ENCODE assay signal across 10 cellular contexts in genomic region chr1:231512147-231512698, GRCh38. TPM values are rescaled to one million over a fixed set of nuclear protein-coding genes. Genes with fewer than 3 reads are reported as not detected.
DNase-seq lines count a peak whose midpoint lies in the region; ATAC-seq and TF ChIP-seq lines count a peak whose summit lies in the region.
"Had no signal": no experiment of that assay in that cellular context is flagged by ENCODE, and none has a peak within 500 bp of the region (broad histone marks: within the 10 kb centered on the region; RNA-seq: fewer than 3 reads in every experiment).

No MANE protein-coding gene starts in this region.

- no peak overlapping the region for H3K9ac ChIP-seq in trophoblast cell (ENCODE audit: low read length)

- no peak overlapping the region for H3K18ac ChIP-seq in trophoblast cell (ENCODE audit: low read length)

- H3K4me3 ChIP-seq in trophoblast cell (ENCODE audit: low read depth, low read length) (no peak overlapping the region), heart left ventricle (no peak overlapping the region)
- H3K4me3 ChIP-seq: coronary artery, psoas muscle had no signal

- H3K27me3 Mint-ChIP-seq in activated T-helper 17 cell treated with anti-CD3 and anti-CD28 coated beads, Interleukin-2, amount 50 U/mL, for 72 hours: peaks cover 14% of the 10 kb centered on the region

- no peaks in the 10 kb centered on the region for H3K79me2 ChIP-seq in trophoblast cell (ENCODE audit: control insufficient read depth, insufficient read depth, low read length, poor library complexity)

- H3K9me3 ChIP-seq in trophoblast cell (ENCODE audit: insufficient read depth, low read depth, low read length): no peaks in the 10 kb centered on the region
- H3K9me3 ChIP-seq in heart left ventricle: no peaks in the 10 kb centered on the region
- H3K9me3 ChIP-seq: psoas muscle had no signal

- H4K12ac ChIP-seq in trophoblast cell (ENCODE audit: low read depth, low read length): no peak overlapping the region

- H3K4me1 Mint-ChIP-seq in activated T-helper 17 cell treated with anti-CD3 and anti-CD28 coated beads, Interleukin-2, amount 50 U/mL, for 72 hours: no peaks in the 10 kb centered on the region

- H3K36me3 Mint-ChIP-seq in activated T-helper 17 cell treated with anti-CD3 and anti-CD28 coated beads, Interleukin-2, amount 50 U/mL, for 72 hours (ENCODE audit: low read depth): no peaks in the 10 kb centered on the region

- H3K9me3 Mint-ChIP-seq in activated T-helper 17 cell treated with anti-CD3 and anti-CD28 coated beads, Interleukin-2, amount 50 U/mL, for 72 hours: no peaks in the 10 kb centered on the region

- no peak overlapping the region for H3K4ac ChIP-seq in trophoblast cell (ENCODE audit: low read depth, low read length)

- no peak overlapping the region for H2AFZ ChIP-seq in trophoblast cell (ENCODE audit: insufficient read depth, low read length, poor library complexity)

- no peak overlapping the region for H4K91ac ChIP-seq in trophoblast cell (ENCODE audit: low read depth, low read length)

- peaks cover 17% of the 10 kb centered on the region for H3K79me1 ChIP-seq in trophoblast cell (ENCODE audit: low read length)

- no peak overlapping the region for H3K14ac ChIP-seq in trophoblast cell (ENCODE audit: low read length)

- DNase-seq in GM13977 (ENCODE audit: low spot score) (peak; percentile 48), trophoblast cell (peak in 1 of 2 donors; percentile 43), heart left ventricle (no peak), midbrain (lab: John Stamatoyannopoulos, UW) (no peak)
- DNase-seq: psoas muscle; stimulated activated CD8-positive, alpha-beta memory T cell treated with anti-CD3 and anti-CD28 coated beads, Interleukin-4, amount 100 ng/mL, for 48 hours had no signal

- H3K27ac Mint-ChIP-seq in activated T-helper 17 cell treated with anti-CD3 and anti-CD28 coated beads, Interleukin-2, amount 50 U/mL, for 72 hours: no peak overlapping the region

- in situ Hi-C loops in GM13977 (cut with MboI; ENCODE audit: low pct_unique_long_range_greater_than_20kb, low sequenced_read_pairs, unreplicated experiment): no loop called here

- ATAC-seq in HG03060 (IDR thresholded peaks at IDR 0.05; ENCODE audit: low read depth, unreplicated experiment) (peak; percentile 39), heart left ventricle (no peak), HG03439 (IDR thresholded peaks at IDR 0.05; ENCODE audit: unreplicated experiment) (no peak)
- ATAC-seq in activated T-helper 17 cell treated with anti-CD3 and anti-CD28 coated beads, Interleukin-2, amount 50 U/mL, for 72 hours (replicated peaks): peak; percentile 72
- ATAC-seq: psoas muscle had no signal

- intact Hi-C loops in heart left ventricle (cut with DNase I): no loop called here

- H3K23ac ChIP-seq in trophoblast cell (ENCODE audit: low read length): no peak overlapping the region

- WGBS in trophoblast cell (ENCODE audit: extremely low coverage, insufficient coverage, insufficient read length): no CpG with 5 or more reads among the region's 2 CpGs
- WGBS in heart left ventricle, 4 donors: 67 to 84% (median 75%) methylated on average over 2 of the region's 2 CpGs

- H3K4me1 ChIP-seq in trophoblast cell (ENCODE audit: control insufficient read depth in 1 of 2, insufficient read depth in 2 of 2, low read length in 2 of 2) (peaks cover 12 to 19% of the 10 kb centered on the region in 2 experiments), heart left ventricle (peaks cover 0 to 24% (median 0%) of the 10 kb centered on the region in 12 donors)

- H3K36me3 ChIP-seq in trophoblast cell (ENCODE audit: control insufficient read depth in 1 of 2, insufficient read depth in 2 of 2, low read length in 2 of 2): no peaks in the 10 kb centered on the region
- no peaks in the 10 kb centered on the region for H3K36me3 ChIP-seq in heart left ventricle

- TF ChIP-seq POLR2A in heart left ventricle (IDR thresholded peaks at IDR 0.05): no peak

- H2BK120ac ChIP-seq in trophoblast cell (ENCODE audit: insufficient read depth, low read length, poor library complexity): no peak overlapping the region

- H3K27ac ChIP-seq in trophoblast cell (ENCODE audit: low read depth, low read length) (peak overlapping the region; percentile 74), heart left ventricle (no peak overlapping the region)
- H3K27ac ChIP-seq: coronary artery, psoas muscle had no signal

- no peak overlapping the region for H2BK5ac ChIP-seq in trophoblast cell (ENCODE audit: low read depth, low read length, poor library complexity)

- H2AK5ac ChIP-seq in trophoblast cell (ENCODE audit: low read length): no peak overlapping the region

- H3K27me3 ChIP-seq in trophoblast cell (ENCODE audit: insufficient read depth, low read length): no peaks in the 10 kb centered on the region
- no peaks in the 10 kb centered on the region for H3K27me3 ChIP-seq in heart left ventricle

- H3K4me2 ChIP-seq in trophoblast cell (ENCODE audit: low read length): no peak overlapping the region

- no peak for TF ChIP-seq CTCF in GM13977 (IDR thresholded peaks at IDR 0.05; ENCODE audit: extremely low read depth, insufficient read depth, missing control alignments)
- no peak for TF ChIP-seq CTCF in heart left ventricle (IDR thresholded peaks at IDR 0.05)

- H2BK12ac ChIP-seq in trophoblast cell (ENCODE audit: low read length): no peak overlapping the region

- H3K4me3 Mint-ChIP-seq in activated T-helper 17 cell treated with anti-CD3 and anti-CD28 coated beads, Interleukin-2, amount 50 U/mL, for 72 hours: no peak overlapping the region

- no peak overlapping the region for H4K8ac ChIP-seq in trophoblast cell (ENCODE audit: low read depth, low read length)

RNA-seq across cellular contexts. Expression of gene TSNAX, which starts 16.2 kb away (rescaled TPM):
- 10 to 100 TPM; 34.5 to 35.3 TPM for total RNA-seq in activated T-helper 17 cell treated with anti-CD3 and anti-CD28 coated beads, Interleukin-2, amount 50 U/mL, for 72 hours
- polyA plus RNA-seq in trophoblast cell (2013): 21.3 and 22.6 TPM in 2 replicates
- total RNA-seq in heart left ventricle: 10 to 100 TPM; 16.6 to 43.5 (median 31.7) TPM
- polyA plus RNA-seq in heart left ventricle: 10 to 100 TPM in 1 of 2 donors, 1 to 10 TPM in 1; 9.7 to 33.8 TPM

Comparison
In these comparisons a context has a peak if more than half of its experiments do, and no peak if none do; other contexts are left out.
1. ATAC-seq: peak in HG03060 (single experiment) and activated T-helper 17 cell treated with anti-CD3 and anti-CD28 coated beads, Interleukin-2, amount 50 U/mL, for 72 hours (single experiment); none in heart left ventricle (0 of 4) and HG03439 (single experiment).